9 cellular contexts compared by ENCODE assay signal in the genomic region with DNA sequence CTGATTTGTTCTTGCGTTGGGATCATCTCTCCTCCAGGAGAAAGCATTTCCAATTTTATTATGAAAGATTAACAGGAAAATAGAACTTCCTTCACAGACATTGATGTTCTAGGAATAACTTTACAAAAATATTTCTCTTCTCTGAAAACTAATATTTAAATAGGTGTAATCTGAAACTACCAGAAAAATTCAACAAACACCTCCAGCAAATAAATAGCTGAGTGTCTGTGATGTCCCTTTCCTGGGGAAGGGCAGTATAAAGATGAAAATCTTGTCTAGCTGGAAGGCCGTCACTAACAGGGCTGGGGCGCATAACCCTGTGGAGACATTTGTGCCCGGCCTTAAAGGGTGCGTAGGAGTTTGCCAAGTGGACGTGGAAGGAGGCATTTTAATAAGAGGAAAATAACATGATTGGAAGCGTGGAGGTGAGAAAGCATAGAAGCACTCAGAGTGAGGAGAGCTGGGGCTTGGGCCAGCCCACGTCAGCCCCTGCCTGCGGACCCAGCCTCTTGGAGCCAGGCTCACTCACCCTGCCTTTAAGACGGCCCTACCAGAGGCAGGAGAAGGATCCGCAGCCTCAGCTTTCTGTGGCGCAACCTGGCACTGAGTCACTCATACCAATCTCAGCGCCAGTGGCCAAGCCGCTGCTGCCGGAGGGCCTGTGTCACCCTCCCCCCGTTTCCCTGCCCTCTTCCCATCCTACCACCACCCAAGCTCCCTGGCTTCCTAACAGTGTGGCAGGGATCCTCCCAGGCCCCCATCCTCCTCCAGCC.
DNase-seq lines count a peak whose midpoint lies in the region; ATAC-seq, FAIRE-seq and TF ChIP-seq lines count a peak whose summit lies in the region.
"Had no signal": no experiment of that assay in that cellular context is flagged by ENCODE, and none has a peak within 500 bp of the region (broad histone marks: within the 10 kb centered on the region; RNA-seq: fewer than 3 reads in every experiment).

No MANE protein-coding gene starts in this region.

- H3K4me3 Mint-ChIP-seq in MCF 10A (ENCODE audit: unreplicated experiment), result peak overlapping the region; percentile 71

- H3K27ac ChIP-seq in rectal smooth muscle tissue (ENCODE audit: low read depth, low read length), result no peak overlapping the region
- H3K27ac ChIP-seq: cardiac muscle cell had no signal

- no peak for TF ChIP-seq POLR2A in GM12891 (IDR thresholded peaks at IDR 0.05; ENCODE audit: low read depth, low read length)

- intact Hi-C loops in MCF 10A (cut with micrococcal nuclease), result loop anchor here (1.0 to 2.0 kb wide), 3 partner anchors 51 to 486 kb away; a partner anchor contains a TSS

- H3K9ac ChIP-seq in rectal smooth muscle tissue (ENCODE audit: low read length), result peak overlapping the region; percentile 7

- POLR2A ChIA-PET in MCF 10A (lab: Yijun Ruan, JAX), result interaction anchor here (0.5 to 4.8 kb wide), 27 partner anchors 8 to 513 kb away, joined by 3 to 69 read pairs (median 5); a partner anchor contains a TSS

- no peak for TF ChIP-seq CTCF in MCF 10A (IDR thresholded peaks at IDR 0.05; ENCODE audit: unreplicated experiment)

- BruUV-seq in MCF 10A (replicated peaks; lab: Mats Ljungman, UMichigan), result no TSS peak

- H3K9me3 Mint-ChIP-seq in MCF 10A (ENCODE audit: unreplicated experiment), result no peaks in the 10 kb centered on the region

- H3K4me3 ChIP-seq in rectal smooth muscle tissue (ENCODE audit: low read length), result no peak overlapping the region
- H3K4me3 ChIP-seq: cardiac muscle cell had no signal

- H3K36me3 Mint-ChIP-seq in MCF 10A (ENCODE audit: insufficient read depth, unreplicated experiment), result no peaks in the 10 kb centered on the region

- H3K27ac Mint-ChIP-seq in MCF 10A (ENCODE audit: low read depth, unreplicated experiment), result peak overlapping the region; percentile 80

- no peaks in the 10 kb centered on the region for H3K27me3 ChIP-seq in rectal smooth muscle tissue (ENCODE audit: control insufficient read depth, insufficient read depth, low read length)
- H3K27me3 ChIP-seq: cardiac muscle cell had no signal

- no peak for FAIRE-seq in GM12891 (lab: Jason Lieb, UNC)

- no peaks in the 10 kb centered on the region for H3K36me3 ChIP-seq in rectal smooth muscle tissue (ENCODE audit: control insufficient read depth, insufficient read depth, low read length)
- H3K36me3 ChIP-seq: cardiac muscle cell had no signal

- no peaks in the 10 kb centered on the region for H3K27me3 Mint-ChIP-seq in MCF 10A (ENCODE audit: insufficient read depth, unreplicated experiment)

- no peaks in the 10 kb centered on the region for H3K4me1 ChIP-seq in rectal smooth muscle tissue (ENCODE audit: control insufficient read depth, insufficient read depth, low read length)

- peaks cover 43% of the 10 kb centered on the region for H3K4me1 Mint-ChIP-seq in MCF 10A (ENCODE audit: insufficient read depth, unreplicated experiment)

- CTCF ChIA-PET in MCF 10A (lab: Yijun Ruan, JAX), result interaction anchor here (0.6 to 3.6 kb wide), 17 partner anchors 17 to 485 kb away, joined by 3 to 30 read pairs (median 4); no protein-coding TSS in a partner anchor

- ATAC-seq in GM21717 (IDR thresholded peaks at IDR 0.05; ENCODE audit: unreplicated experiment), result peak; percentile 19

- DNase-seq in 8988T (peak; percentile 53), RPMI7951 (ENCODE audit: low read depth) (peak; percentile 97), MCF 10A (ENCODE audit: unreplicated experiment) (peak; percentile 96), NCI-H345 (lab: John Stamatoyannopoulos, UW) (no peak), NCI-H524 (lab: John Stamatoyannopoulos, UW) (no peak), GM12891 (ENCODE audit: insufficient read length, low spot score) (no peak)

TF ChIP-seq in GM12891, 5 proteins besides CTCF, POLR2A, EP300 and RAD21:
- TF ChIP-seq TAF1 (IDR thresholded peaks at IDR 0.05; ENCODE audit: low read depth, low read length) (no peak), PAX5 (IDR thresholded peaks at IDR 0.05; ENCODE audit: insufficient read depth, low read length, severe bottlenecking) (no peak), POLR2AphosphoS5 (IDR thresholded peaks at IDR 0.05; ENCODE audit: low read depth, low read length) (no peak), SPI1 (IDR thresholded peaks at IDR 0.05; ENCODE audit: low read depth, low read length) (no peak)

Comparison
In these comparisons a context has a peak if more than half of its experiments do, and no peak if none do; other contexts are left out.
1. DNase-seq: peak in 8988T (single experiment), RPMI7951 (single experiment) and MCF 10A (single experiment); none in NCI-H345 (single experiment), NCI-H524 (0 of 2) and GM12891 (single experiment).